In the genomic region with DNA sequence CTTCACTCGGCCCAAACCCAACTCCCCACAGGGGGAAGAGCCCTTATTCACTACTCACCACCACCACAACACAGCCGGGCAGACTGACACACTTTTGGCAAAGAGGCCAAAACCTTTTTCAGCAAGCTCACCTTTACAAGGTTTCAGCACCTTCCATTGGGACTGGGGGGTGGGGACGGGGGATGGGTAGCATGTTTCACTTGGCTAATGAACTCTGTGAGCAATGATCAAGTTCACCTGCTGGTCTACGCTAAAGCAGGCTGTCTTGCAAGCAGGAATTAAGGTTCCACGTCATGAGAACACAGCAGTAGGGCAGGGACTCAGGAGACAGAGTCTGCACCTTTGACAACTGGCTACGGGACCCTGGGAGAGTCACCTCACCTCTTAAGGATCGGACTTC, we compare ENCODE assay signal across 10 cellular contexts. TPM values are rescaled to one million over a fixed set of nuclear protein-coding genes. Genes with fewer than 3 reads are reported as not detected.
DNase-seq lines count a peak whose midpoint lies in the region; ATAC-seq, FAIRE-seq and TF ChIP-seq lines count a peak whose summit lies in the region.
"Had no signal": no experiment of that assay in that cellular context is flagged by ENCODE, and none has a peak within 500 bp of the region (broad histone marks: within the 10 kb centered on the region; RNA-seq: fewer than 3 reads in every experiment).

No MANE protein-coding gene starts in this region.

- POLR2A ChIA-PET in naive thymus-derived CD8-positive, alpha-beta T cell (lab: Charles Lee) = interaction anchor here (1.1 to 2.1 kb wide), 4 partner anchors 8 to 31 kb away, joined by 3 to 8 read pairs (median 4); no protein-coding TSS in a partner anchor

- H3K4me1 Mint-ChIP-seq in naive thymus-derived CD8-positive, alpha-beta T cell = peaks cover 60 to 99% (median 96%) of the 10 kb centered on the region in 4 donors

- H3K27me3 ChIP-seq in heart right ventricle (no peaks in the 10 kb centered on the region), dorsolateral prefrontal cortex (no peaks in the 10 kb centered on the region), uterus (no peaks in the 10 kb centered on the region)

- H3K36me3 ChIP-seq in heart right ventricle (peaks cover 0 to 4% (median 0%) of the 10 kb centered on the region in 9 donors), uterus (no peaks in the 10 kb centered on the region)

- H3K27ac ChIP-seq in heart right ventricle (peak overlapping the region in 9 of 10 donors; percentile 78 to 85 (median 83)), dorsolateral prefrontal cortex (peak overlapping the region in 58 of 59 donors; percentile 49 to 100 (median 95)), uterus (peak overlapping the region; percentile 88 to 92)

- no peaks in the 10 kb centered on the region for H3K9me3 Mint-ChIP-seq in naive thymus-derived CD8-positive, alpha-beta T cell

- no peak for TF ChIP-seq POLR2A in uterus (IDR thresholded peaks at IDR 0.05)

- peak overlapping the region in 7 of 10 donors; percentile 6 to 87 (median 78) for H3K27ac Mint-ChIP-seq in naive thymus-derived CD8-positive, alpha-beta T cell

- peak overlapping the region in 5 of 10 donors; percentile 16 to 68 (median 31) for H3K4me3 Mint-ChIP-seq in naive thymus-derived CD8-positive, alpha-beta T cell

- H3K9me3 ChIP-seq in heart right ventricle (no peaks in the 10 kb centered on the region), uterus (no peaks in the 10 kb centered on the region)

- ATAC-seq in heart right ventricle = no peak
- no peak for ATAC-seq in left cardiac atrium
- ATAC-seq in naive thymus-derived CD8-positive, alpha-beta T cell = no peak
- ATAC-seq in HG03520 (IDR thresholded peaks at IDR 0.05; ENCODE audit: unreplicated experiment) = no peak

- intact Hi-C loops in heart right ventricle (cut with DNase I) = loop anchor here in 6 of 10 donors (2.0 to 10.0 kb wide), 5 partner anchors 35 to 105 kb away; no protein-coding TSS in a partner anchor
- intact Hi-C loops in left cardiac atrium (cut with DNase I) = loop anchor here in 1 of 2 donors (10.0 kb wide), 1 partner anchor 52 kb away; no protein-coding TSS in a partner anchor
- intact Hi-C loops in dorsolateral prefrontal cortex (cut with DNase I) = no loop called here
- intact Hi-C loops in uterus (cut with DNase I; ENCODE audit: low total_unique reads) = loop anchor here (2.0 to 5.0 kb wide), 2 partner anchors 32 to 195 kb away; no protein-coding TSS in a partner anchor

- H3K36me3 Mint-ChIP-seq in naive thymus-derived CD8-positive, alpha-beta T cell = peaks cover 0 to 5% (median 0%) of the 10 kb centered on the region in 3 donors

- H3K4me1 ChIP-seq in heart right ventricle (peaks cover 72 to 100% (median 100%) of the 10 kb centered on the region in 9 donors), uterus (peaks cover 21 to 59% of the 10 kb centered on the region in 2 donors)

- TF ChIP-seq CTCF in heart right ventricle (IDR thresholded peaks at IDR 0.05) (no peak), dorsolateral prefrontal cortex (IDR thresholded peaks at IDR 0.05 in 54 of 56, conservative IDR thresholded peaks at IDR 0.05 in 2 of 56; ENCODE audit: low read depth in 1 of 56, partially characterized antibody in 56 of 56) (no peak), uterus (IDR thresholded peaks at IDR 0.05) (no peak)

- WGBS in heart right ventricle, 2 donors = 59 to 61% methylated on average over 7 of the region's 7 CpGs

- H3K4me3 ChIP-seq in heart right ventricle (peak overlapping the region in 1 of 10 donors; percentile 23), dorsolateral prefrontal cortex (peak overlapping the region in 6 of 59 donors; percentile 28 to 44 (median 38)), uterus (no peak overlapping the region)

- no peak for FAIRE-seq in RCC 7860 (lab: Jason Lieb, UNC)

- no peaks in the 10 kb centered on the region for H3K27me3 Mint-ChIP-seq in naive thymus-derived CD8-positive, alpha-beta T cell

- DNase-seq in heart right ventricle = no peak
- no peak for DNase-seq in left cardiac atrium
- no peak for DNase-seq in dorsolateral prefrontal cortex
- DNase-seq in naive thymus-derived CD8-positive, alpha-beta T cell = no peak
- DNase-seq in uterus = peak in 1 of 2 donors; percentile 32
- DNase-seq in RCC 7860 (ENCODE audit: low spot score) = no peak
- no peak for DNase-seq in Kasumi-1 (lab: John Stamatoyannopoulos, UW)
- DNase-seq: KG1, NCI-H446 treated with DMSO at 0.1 percent for 48 hours had no signal

RNA-seq across cellular contexts. Expression of gene FAM53B, which starts 7.0 kb away (rescaled TPM):
- total RNA-seq in heart right ventricle (10 to 100 TPM; 19.0 to 42.9 (median 31.3) TPM), left cardiac atrium (10 to 100 TPM; 23.3 to 31.4 TPM), dorsolateral prefrontal cortex (100 to 1,000 TPM in 2 of 120 experiments, 10 to 100 TPM in 118; 30.6 to 142 (median 58.2) TPM), uterus (10 to 100 TPM; 10.9 to 94.3 (median 67.8) TPM)
- polyA plus RNA-seq in heart right ventricle = 10 to 100 TPM; 11.6 to 25.5 TPM
- 10 to 100 TPM; 22.2 to 23.2 TPM for total RNA-seq in naive thymus-derived CD8-positive, alpha-beta T cell
- polyA plus RNA-seq in naive thymus-derived CD8-positive, alpha-beta T cell = 10 to 100 TPM in 2 of 3 donors, 1 to 10 TPM in 1; 2.4 to 15.1 (median 11.9) TPM

RNA-seq across cellular contexts. Expression of gene EEF1AKMT2, which starts 54.5 kb away (rescaled TPM):
- total RNA-seq in heart right ventricle = 10 to 100 TPM; 12.0 to 18.8 (median 13.0) TPM
- 10 to 100 TPM in 1 of 2 donors, 1 to 10 TPM in 1; 7.4 to 18.7 TPM for polyA plus RNA-seq in heart right ventricle
- total RNA-seq in left cardiac atrium = 10 to 100 TPM; 11.5 to 12.8 TPM
- total RNA-seq in dorsolateral prefrontal cortex = 10 to 100 TPM; 17.5 to 38.9 (median 26.4) TPM
- total RNA-seq in naive thymus-derived CD8-positive, alpha-beta T cell = 10 to 100 TPM; 18.4 to 22.4 TPM
- 10 to 100 TPM; 21.1 to 29.9 (median 22.6) TPM for polyA plus RNA-seq in naive thymus-derived CD8-positive, alpha-beta T cell
- 10 to 100 TPM; 17.9 to 60.6 (median 40.7) TPM for total RNA-seq in uterus

Comparison
In these comparisons a context has a peak if more than half of its experiments do, and no peak if none do; other contexts are left out.
1. intact Hi-C loops: an anchor here in heart right ventricle (2.0 to 10.0 kb wide) and uterus (2.0 to 5.0 kb wide); none called in dorsolateral prefrontal cortex.